In genomic region chr7:73830872-73831655, GRCh38 we compare ENCODE assay signal across 1 cellular context.
A peak's percentile ranks its signal among the peaks of the same experiment; 100 is the strongest.
TF ChIP-seq lines count a peak whose summit lies in the region.

A gene with protein sequence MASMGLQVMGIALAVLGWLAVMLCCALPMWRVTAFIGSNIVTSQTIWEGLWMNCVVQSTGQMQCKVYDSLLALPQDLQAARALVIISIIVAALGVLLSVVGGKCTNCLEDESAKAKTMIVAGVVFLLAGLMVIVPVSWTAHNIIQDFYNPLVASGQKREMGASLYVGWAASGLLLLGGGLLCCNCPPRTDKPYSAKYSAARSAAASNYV (plus strand): TSS chr7:73830996. CDS start chr7:73831202, 206 bp downstream.

TF ChIP-seq in HepG2, 621 proteins besides CTCF, POLR2A, EP300 and RAD21 (continued from another document and continues in another):
- TF ChIP-seq, protein P1, sequence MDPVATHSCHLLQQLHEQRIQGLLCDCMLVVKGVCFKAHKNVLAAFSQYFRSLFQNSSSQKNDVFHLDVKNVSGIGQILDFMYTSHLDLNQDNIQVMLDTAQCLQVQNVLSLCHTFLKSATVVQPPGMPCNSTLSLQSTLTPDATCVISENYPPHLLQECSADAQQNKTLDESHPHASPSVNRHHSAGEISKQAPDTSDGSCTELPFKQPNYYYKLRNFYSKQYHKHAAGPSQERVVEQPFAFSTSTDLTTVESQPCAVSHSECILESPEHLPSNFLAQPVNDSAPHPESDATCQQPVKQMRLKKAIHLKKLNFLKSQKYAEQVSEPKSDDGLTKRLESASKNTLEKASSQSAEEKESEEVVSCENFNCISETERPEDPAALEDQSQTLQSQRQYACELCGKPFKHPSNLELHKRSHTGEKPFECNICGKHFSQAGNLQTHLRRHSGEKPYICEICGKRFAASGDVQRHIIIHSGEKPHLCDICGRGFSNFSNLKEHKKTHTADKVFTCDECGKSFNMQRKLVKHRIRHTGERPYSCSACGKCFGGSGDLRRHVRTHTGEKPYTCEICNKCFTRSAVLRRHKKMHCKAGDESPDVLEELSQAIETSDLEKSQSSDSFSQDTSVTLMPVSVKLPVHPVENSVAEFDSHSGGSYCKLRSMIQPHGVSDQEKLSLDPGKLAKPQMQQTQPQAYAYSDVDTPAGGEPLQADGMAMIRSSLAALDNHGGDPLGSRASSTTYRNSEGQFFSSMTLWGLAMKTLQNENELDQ (CRISPR knock-in tag; IDR thresholded peaks at IDR 0.05; ENCODE audit: borderline replicate concordance), result no peak
- no peak for TF ChIP-seq MXD4 (CRISPR knock-in tag; IDR thresholded peaks at IDR 0.05)
- TF ChIP-seq, protein P2, sequence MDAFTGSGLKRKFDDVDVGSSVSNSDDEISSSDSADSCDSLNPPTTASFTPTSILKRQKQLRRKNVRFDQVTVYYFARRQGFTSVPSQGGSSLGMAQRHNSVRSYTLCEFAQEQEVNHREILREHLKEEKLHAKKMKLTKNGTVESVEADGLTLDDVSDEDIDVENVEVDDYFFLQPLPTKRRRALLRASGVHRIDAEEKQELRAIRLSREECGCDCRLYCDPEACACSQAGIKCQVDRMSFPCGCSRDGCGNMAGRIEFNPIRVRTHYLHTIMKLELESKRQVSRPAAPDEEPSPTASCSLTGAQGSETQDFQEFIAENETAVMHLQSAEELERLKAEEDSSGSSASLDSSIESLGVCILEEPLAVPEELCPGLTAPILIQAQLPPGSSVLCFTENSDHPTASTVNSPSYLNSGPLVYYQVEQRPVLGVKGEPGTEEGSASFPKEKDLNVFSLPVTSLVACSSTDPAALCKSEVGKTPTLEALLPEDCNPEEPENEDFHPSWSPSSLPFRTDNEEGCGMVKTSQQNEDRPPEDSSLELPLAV (CRISPR knock-in tag; conservative IDR thresholded peaks at IDR 0.05; ENCODE audit: low read depth), result no peak
- peak; percentile 74; the same call in 1 of the 2 replicates for TF ChIP-seq TAF1 (CRISPR knock-in tag; IDR thresholded peaks at IDR 0.05)
- TF ChIP-seq, protein P3, sequence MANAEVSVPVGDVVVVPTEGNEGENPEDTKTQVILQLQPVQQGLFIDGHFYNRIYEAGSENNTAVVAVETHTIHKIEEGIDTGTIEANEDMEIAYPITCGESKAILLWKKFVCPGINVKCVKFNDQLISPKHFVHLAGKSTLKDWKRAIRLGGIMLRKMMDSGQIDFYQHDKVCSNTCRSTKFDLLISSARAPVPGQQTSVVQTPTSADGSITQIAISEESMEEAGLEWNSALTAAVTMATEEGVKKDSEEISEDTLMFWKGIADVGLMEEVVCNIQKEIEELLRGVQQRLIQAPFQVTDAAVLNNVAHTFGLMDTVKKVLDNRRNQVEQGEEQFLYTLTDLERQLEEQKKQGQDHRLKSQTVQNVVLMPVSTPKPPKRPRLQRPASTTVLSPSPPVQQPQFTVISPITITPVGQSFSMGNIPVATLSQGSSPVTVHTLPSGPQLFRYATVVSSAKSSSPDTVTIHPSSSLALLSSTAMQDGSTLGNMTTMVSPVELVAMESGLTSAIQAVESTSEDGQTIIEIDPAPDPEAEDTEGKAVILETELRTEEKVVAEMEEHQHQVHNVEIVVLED (CRISPR knock-in tag; IDR thresholded peaks at IDR 0.05; ENCODE audit: borderline replicate concordance), result no peak
- no peak for TF ChIP-seq KLF12 (CRISPR knock-in tag; IDR thresholded peaks at IDR 0.05; ENCODE audit: borderline replicate concordance)
- TF ChIP-seq CREB1 (IDR thresholded peaks at IDR 0.05), result peak; percentile 59
- TF ChIP-seq CREB1 (CRISPR knock-in tag; IDR thresholded peaks at IDR 0.05), result no peak
- no peak for TF ChIP-seq ZNF660 (CRISPR knock-in tag; IDR thresholded peaks at IDR 0.05; ENCODE audit: borderline replicate concordance, low read depth)
- no peak for TF ChIP-seq TRIM24 (CRISPR knock-in tag; IDR thresholded peaks at IDR 0.05)
- TF ChIP-seq GTF2F1 (IDR thresholded peaks at IDR 0.05; ENCODE audit: low read length), result no peak
- TF ChIP-seq ARNTL (CRISPR knock-in tag; IDR thresholded peaks at IDR 0.05), result no peak; the same call in 1 of the 2 replicates
- no peak for TF ChIP-seq ATF5 (CRISPR knock-in tag; IDR thresholded peaks at IDR 0.05; ENCODE audit: low read depth)
- TF ChIP-seq NFE2L2 (IDR thresholded peaks at IDR 0.05; ENCODE audit: low read length), result peak; percentile 22; the same call in 1 of the 2 replicates
- TF ChIP-seq, protein P4, sequence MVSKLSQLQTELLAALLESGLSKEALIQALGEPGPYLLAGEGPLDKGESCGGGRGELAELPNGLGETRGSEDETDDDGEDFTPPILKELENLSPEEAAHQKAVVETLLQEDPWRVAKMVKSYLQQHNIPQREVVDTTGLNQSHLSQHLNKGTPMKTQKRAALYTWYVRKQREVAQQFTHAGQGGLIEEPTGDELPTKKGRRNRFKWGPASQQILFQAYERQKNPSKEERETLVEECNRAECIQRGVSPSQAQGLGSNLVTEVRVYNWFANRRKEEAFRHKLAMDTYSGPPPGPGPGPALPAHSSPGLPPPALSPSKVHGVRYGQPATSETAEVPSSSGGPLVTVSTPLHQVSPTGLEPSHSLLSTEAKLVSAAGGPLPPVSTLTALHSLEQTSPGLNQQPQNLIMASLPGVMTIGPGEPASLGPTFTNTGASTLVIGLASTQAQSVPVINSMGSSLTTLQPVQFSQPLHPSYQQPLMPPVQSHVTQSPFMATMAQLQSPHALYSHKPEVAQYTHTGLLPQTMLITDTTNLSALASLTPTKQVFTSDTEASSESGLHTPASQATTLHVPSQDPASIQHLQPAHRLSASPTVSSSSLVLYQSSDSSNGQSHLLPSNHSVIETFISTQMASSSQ (IDR thresholded peaks at IDR 0.05; ENCODE audit: low read depth), result no peak
- TF ChIP-seq, protein P4 (CRISPR knock-in tag; IDR thresholded peaks at IDR 0.05; ENCODE audit: borderline replicate concordance), result 0 out of 2 replicates have a peak, but pooled peaks have one; percentile 13
- TF ChIP-seq, protein P5, sequence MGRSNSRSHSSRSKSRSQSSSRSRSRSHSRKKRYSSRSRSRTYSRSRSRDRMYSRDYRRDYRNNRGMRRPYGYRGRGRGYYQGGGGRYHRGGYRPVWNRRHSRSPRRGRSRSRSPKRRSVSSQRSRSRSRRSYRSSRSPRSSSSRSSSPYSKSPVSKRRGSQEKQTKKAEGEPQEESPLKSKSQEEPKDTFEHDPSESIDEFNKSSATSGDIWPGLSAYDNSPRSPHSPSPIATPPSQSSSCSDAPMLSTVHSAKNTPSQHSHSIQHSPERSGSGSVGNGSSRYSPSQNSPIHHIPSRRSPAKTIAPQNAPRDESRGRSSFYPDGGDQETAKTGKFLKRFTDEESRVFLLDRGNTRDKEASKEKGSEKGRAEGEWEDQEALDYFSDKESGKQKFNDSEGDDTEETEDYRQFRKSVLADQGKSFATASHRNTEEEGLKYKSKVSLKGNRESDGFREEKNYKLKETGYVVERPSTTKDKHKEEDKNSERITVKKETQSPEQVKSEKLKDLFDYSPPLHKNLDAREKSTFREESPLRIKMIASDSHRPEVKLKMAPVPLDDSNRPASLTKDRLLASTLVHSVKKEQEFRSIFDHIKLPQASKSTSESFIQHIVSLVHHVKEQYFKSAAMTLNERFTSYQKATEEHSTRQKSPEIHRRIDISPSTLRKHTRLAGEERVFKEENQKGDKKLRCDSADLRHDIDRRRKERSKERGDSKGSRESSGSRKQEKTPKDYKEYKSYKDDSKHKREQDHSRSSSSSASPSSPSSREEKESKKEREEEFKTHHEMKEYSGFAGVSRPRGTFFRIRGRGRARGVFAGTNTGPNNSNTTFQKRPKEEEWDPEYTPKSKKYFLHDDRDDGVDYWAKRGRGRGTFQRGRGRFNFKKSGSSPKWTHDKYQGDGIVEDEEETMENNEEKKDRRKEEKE (IDR thresholded peaks at IDR 0.05), result no peak
- TF ChIP-seq ZFY (CRISPR knock-in tag; IDR thresholded peaks at IDR 0.05), result no peak; the same call in none of the 2 replicates
- TF ChIP-seq TCF7L2 (IDR thresholded peaks at IDR 0.05; ENCODE audit: low read depth, low read length), result no peak
- peak; percentile 84 for TF ChIP-seq RBFOX2 (IDR thresholded peaks at IDR 0.05; ENCODE audit: low read depth, low read length)
- TF ChIP-seq ZNF567 (CRISPR knock-in tag; IDR thresholded peaks at IDR 0.05; ENCODE audit: borderline replicate concordance), result no peak
- TF ChIP-seq FOXA3 (CRISPR knock-in tag; IDR thresholded peaks at IDR 0.05), result no peak
- TF ChIP-seq HNF4A (CRISPR knock-in tag; IDR thresholded peaks at IDR 0.05), result peak; percentile 73
- no peak; the same call in 1 of the 2 replicates for TF ChIP-seq ZNF296 (CRISPR knock-in tag; conservative IDR thresholded peaks at IDR 0.05)
- TF ChIP-seq TOPORS (CRISPR knock-in tag; IDR thresholded peaks at IDR 0.05), result no peak
- TF ChIP-seq ZNF7 (CRISPR knock-in tag; IDR thresholded peaks at IDR 0.05), result no peak
- peak; percentile 28 for TF ChIP-seq CBX1 (IDR thresholded peaks at IDR 0.05; ENCODE audit: low read depth)
- TF ChIP-seq CBX5 (CRISPR knock-in tag; IDR thresholded peaks at IDR 0.05; ENCODE audit: borderline replicate concordance), result 0 out of 2 replicates have a peak, but pooled peaks have one; percentile 46
- TF ChIP-seq, protein P6, sequence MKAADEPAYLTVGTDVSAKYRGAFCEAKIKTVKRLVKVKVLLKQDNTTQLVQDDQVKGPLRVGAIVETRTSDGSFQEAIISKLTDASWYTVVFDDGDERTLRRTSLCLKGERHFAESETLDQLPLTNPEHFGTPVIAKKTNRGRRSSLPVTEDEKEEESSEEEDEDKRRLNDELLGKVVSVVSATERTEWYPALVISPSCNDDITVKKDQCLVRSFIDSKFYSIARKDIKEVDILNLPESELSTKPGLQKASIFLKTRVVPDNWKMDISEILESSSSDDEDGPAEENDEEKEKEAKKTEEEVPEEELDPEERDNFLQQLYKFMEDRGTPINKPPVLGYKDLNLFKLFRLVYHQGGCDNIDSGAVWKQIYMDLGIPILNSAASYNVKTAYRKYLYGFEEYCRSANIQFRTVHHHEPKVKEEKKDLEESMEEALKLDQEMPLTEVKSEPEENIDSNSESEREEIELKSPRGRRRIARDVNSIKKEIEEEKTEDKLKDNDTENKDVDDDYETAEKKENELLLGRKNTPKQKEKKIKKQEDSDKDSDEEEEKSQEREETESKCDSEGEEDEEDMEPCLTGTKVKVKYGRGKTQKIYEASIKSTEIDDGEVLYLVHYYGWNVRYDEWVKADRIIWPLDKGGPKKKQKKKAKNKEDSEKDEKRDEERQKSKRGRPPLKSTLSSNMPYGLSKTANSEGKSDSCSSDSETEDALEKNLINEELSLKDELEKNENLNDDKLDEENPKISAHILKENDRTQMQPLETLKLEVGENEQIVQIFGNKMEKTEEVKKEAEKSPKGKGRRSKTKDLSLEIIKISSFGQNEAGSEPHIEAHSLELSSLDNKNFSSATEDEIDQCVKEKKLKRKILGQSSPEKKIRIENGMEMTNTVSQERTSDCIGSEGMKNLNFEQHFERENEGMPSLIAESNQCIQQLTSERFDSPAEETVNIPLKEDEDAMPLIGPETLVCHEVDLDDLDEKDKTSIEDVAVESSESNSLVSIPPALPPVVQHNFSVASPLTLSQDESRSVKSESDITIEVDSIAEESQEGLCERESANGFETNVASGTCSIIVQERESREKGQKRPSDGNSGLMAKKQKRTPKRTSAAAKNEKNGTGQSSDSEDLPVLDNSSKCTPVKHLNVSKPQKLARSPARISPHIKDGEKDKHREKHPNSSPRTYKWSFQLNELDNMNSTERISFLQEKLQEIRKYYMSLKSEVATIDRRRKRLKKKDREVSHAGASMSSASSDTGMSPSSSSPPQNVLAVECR (CRISPR knock-in tag; IDR thresholded peaks at IDR 0.05; ENCODE audit: borderline replicate concordance), result no peak
- TF ChIP-seq ZUFSP (CRISPR knock-in tag; IDR thresholded peaks at IDR 0.05; ENCODE audit: borderline replicate concordance), result no peak
- TF ChIP-seq ZFP36L1 (CRISPR knock-in tag; IDR thresholded peaks at IDR 0.05), result no peak; the same call in 1 of the 2 replicates
- no peak for TF ChIP-seq GRHL1 (CRISPR knock-in tag; conservative IDR thresholded peaks at IDR 0.05)
